ENCODE assay signal across 24 cellular contexts in genomic region chr1:116246174-116246573, GRCh38.
DNase-seq lines count a peak whose midpoint lies in the region; ATAC-seq and TF ChIP-seq lines count a peak whose summit lies in the region.
"Had no signal": no experiment of that assay in that cellular context is flagged by ENCODE, and none has a peak within 500 bp of the region (broad histone marks: within the 10 kb centered on the region; RNA-seq: fewer than 3 reads in every experiment).

No MANE protein-coding gene starts in this region.

- peaks cover 0 to 10% (median 0%) of the 10 kb centered on the region in 12 donors for H3K4me1 ChIP-seq in heart left ventricle
- no peaks in the 10 kb centered on the region for H3K4me1 ChIP-seq in right cardiac atrium (ENCODE audit: control insufficient read depth, insufficient read depth, low read length)
- H3K4me1 ChIP-seq in CD8-positive, alpha-beta memory T cell (ENCODE audit: insufficient read depth, low read length) = no peaks in the 10 kb centered on the region
- H3K4me1 ChIP-seq: A549; BE2C; BLaER1 treated with 17β-estradiol and CSF1 and Interleukin-3, amounts not matched to agents 10 nM and 100 nM had no signal

- DNase-seq in NCI-H2171 treated with DMSO at 0.1 percent for 48 hours (lab: John Stamatoyannopoulos, UW) (peak; percentile 13), NCI-H2171 (lab: John Stamatoyannopoulos, UW) (no peak), heart left ventricle (peak in 1 of 5 donors; percentile 25), right cardiac atrium (no peak), T-helper 17 cell (no peak), nephron progenitor cell (no peak)
- DNase-seq in CD8-positive, alpha-beta memory T cell = no peak
- DNase-seq: 8988T; ACHN; AML-193; BE2C; Calu3; CD4-positive, alpha-beta T cell; COR-L47; DMS53; DMS79 treated with DMSO at 0.1 percent for 48 hours; GF-D8; GM23248; H7; HCEC 1CT had no signal

- no peaks in the 10 kb centered on the region for H3K36me3 ChIP-seq in heart left ventricle
- no peaks in the 10 kb centered on the region for H3K36me3 ChIP-seq in CD8-positive, alpha-beta memory T cell (ENCODE audit: insufficient read depth, low read length)
- H3K36me3 ChIP-seq: BE2C; BLaER1 treated with 17β-estradiol and CSF1 and Interleukin-3, amounts not matched to agents 10 nM and 100 nM had no signal

- ATAC-seq in heart left ventricle (peak in 3 of 4 donors; percentile 5 to 68 (median 26)), right cardiac atrium (no peak), T-helper 17 cell (no peak), GM18505 (IDR thresholded peaks at IDR 0.05; ENCODE audit: unreplicated experiment) (no peak)
- ATAC-seq: A549 had no signal

- intact Hi-C loops in heart left ventricle (cut with DNase I) = no loop called here
- intact Hi-C loops in right cardiac atrium (cut with DNase I) = no loop called here

- peaks cover 4% of the 10 kb centered on the region for H3K9me3 Mint-ChIP-seq in nephron progenitor cell
- no peaks in the 10 kb centered on the region for H3K9me3 Mint-ChIP-seq in CD8-positive, alpha-beta memory T cell
- H3K9me3 Mint-ChIP-seq: CD4-positive, alpha-beta T cell had no signal

- POLR2A ChIA-PET in CD8-positive, alpha-beta memory T cell (lab: Charles Lee) = no interaction called here

- 60 to 67% (median 65%) methylated on average over 3 of the region's 3 CpGs for WGBS in heart left ventricle, 4 donors
- 58% methylated on average over 3 of the region's 3 CpGs for whole genome bisulfite sequencing in right cardiac atrium

- H3K36me3 Mint-ChIP-seq in T-helper 17 cell (ENCODE audit: low read depth) = peaks cover 4% of the 10 kb centered on the region
- no peaks in the 10 kb centered on the region for H3K36me3 Mint-ChIP-seq in nephron progenitor cell (ENCODE audit: low read depth)
- peaks cover 0 to 6% (median 1%) of the 10 kb centered on the region in 3 donors for H3K36me3 Mint-ChIP-seq in CD8-positive, alpha-beta memory T cell
- H3K36me3 Mint-ChIP-seq: CD14-positive monocyte had no signal

- H3K4me1 Mint-ChIP-seq in T-helper 17 cell (peaks cover 5% of the 10 kb centered on the region), nephron progenitor cell (peaks cover 19% of the 10 kb centered on the region)
- H3K4me1 Mint-ChIP-seq in CD8-positive, alpha-beta memory T cell = peaks cover 0 to 7% (median 2%) of the 10 kb centered on the region in 3 donors
- H3K4me1 Mint-ChIP-seq: CD14-positive monocyte had no signal

- TF ChIP-seq POLR2A in heart left ventricle (IDR thresholded peaks at IDR 0.05) = no peak
- TF ChIP-seq POLR2A in GM18505 (IDR thresholded peaks at IDR 0.05; ENCODE audit: borderline replicate concordance, extremely low read depth, insufficient read depth, insufficient read length) = no peak

- H3K4me3 ChIP-seq in heart left ventricle (no peak overlapping the region), right cardiac atrium (ENCODE audit: low read length) (no peak overlapping the region)
- no peak overlapping the region for H3K4me3 ChIP-seq in CD8-positive, alpha-beta memory T cell (ENCODE audit: low read length)
- H3K4me3 ChIP-seq: A549; BLaER1 treated with 17β-estradiol and CSF1 and Interleukin-3, amounts not matched to agents 10 nM and 100 nM; GM23248 had no signal

- TF ChIP-seq CTCF in heart left ventricle (IDR thresholded peaks at IDR 0.05) (no peak), nephron progenitor cell (IDR thresholded peaks at IDR 0.05) (no peak)

- H3K27ac ChIP-seq in heart left ventricle (no peak overlapping the region), right cardiac atrium (ENCODE audit: low read length) (no peak overlapping the region)
- no peak overlapping the region for H3K27ac ChIP-seq in CD8-positive, alpha-beta memory T cell (ENCODE audit: low read depth, low read length)
- H3K27ac ChIP-seq: A549; BLaER1 treated with 17β-estradiol and CSF1 and Interleukin-3, amounts not matched to agents 10 nM and 100 nM; GM23248 had no signal

- H3K27me3 ChIP-seq in heart left ventricle (no peaks in the 10 kb centered on the region), right cardiac atrium (ENCODE audit: control insufficient read depth, insufficient read depth) (no peaks in the 10 kb centered on the region)
- H3K27me3 ChIP-seq in CD8-positive, alpha-beta memory T cell (ENCODE audit: insufficient read depth, low read length, poor library complexity, severe bottlenecking) = no peaks in the 10 kb centered on the region
- H3K27me3 ChIP-seq: BE2C; BLaER1 treated with 17β-estradiol and CSF1 and Interleukin-3, amounts not matched to agents 10 nM and 100 nM had no signal

- H3K27ac Mint-ChIP-seq in T-helper 17 cell (peak overlapping the region; percentile 6), nephron progenitor cell (peak overlapping the region; percentile 7)
- H3K27ac Mint-ChIP-seq in CD8-positive, alpha-beta memory T cell = peak overlapping the region in 2 of 8 donors; percentile 6 to 25
- H3K27ac Mint-ChIP-seq: CD14-positive monocyte; CD4-positive, alpha-beta T cell had no signal

- H3K4me3 Mint-ChIP-seq in T-helper 17 cell = no peak overlapping the region
- no peak overlapping the region for H3K4me3 Mint-ChIP-seq in nephron progenitor cell
- H3K4me3 Mint-ChIP-seq in CD8-positive, alpha-beta memory T cell = no peak overlapping the region
- H3K4me3 Mint-ChIP-seq: CD14-positive monocyte; CD4-positive, alpha-beta T cell had no signal

- CTCF ChIA-PET in CD8-positive, alpha-beta memory T cell (lab: Charles Lee) = no interaction called here

- H3K9me3 ChIP-seq in heart left ventricle = no peaks in the 10 kb centered on the region
- H3K9me3 ChIP-seq in right cardiac atrium (ENCODE audit: control insufficient read depth, low read length) = no peaks in the 10 kb centered on the region
- H3K9me3 ChIP-seq in T-helper 17 cell (ENCODE audit: control insufficient read depth, low read length, poor library complexity, severe bottlenecking) = no peaks in the 10 kb centered on the region
- no peaks in the 10 kb centered on the region for H3K9me3 ChIP-seq in CD8-positive, alpha-beta memory T cell (ENCODE audit: low read length)
- H3K9me3 ChIP-seq: A549; BE2C; BLaER1 treated with 17β-estradiol and CSF1 and Interleukin-3, amounts not matched to agents 10 nM and 100 nM had no signal

- H3K27me3 Mint-ChIP-seq in T-helper 17 cell = peaks cover 8% of the 10 kb centered on the region
- peaks cover 14% of the 10 kb centered on the region for H3K27me3 Mint-ChIP-seq in nephron progenitor cell (ENCODE audit: low read depth, poor library complexity)
- H3K27me3 Mint-ChIP-seq in CD8-positive, alpha-beta memory T cell = peaks cover under 1 to 4% of the 10 kb centered on the region in 2 donors
- H3K27me3 Mint-ChIP-seq: CD4-positive, alpha-beta T cell had no signal

Comparison
In these comparisons a context has a peak if more than half of its experiments do, and no peak if none do; other contexts are left out.
1. ATAC-seq: peak in heart left ventricle (3 of 4); none in right cardiac atrium (0 of 2), T-helper 17 cell (single experiment) and GM18505 (single experiment).